ENCODE assay signal across 1 cellular context in genomic region chr15:72227192-72227586, GRCh38.
TF ChIP-seq lines count a peak whose summit lies in the region.

No MANE protein-coding gene starts in this region.

TF ChIP-seq in IMR-90, 13 proteins besides CTCF, POLR2A, EP300 and RAD21:
- TF ChIP-seq SMC3 (IDR thresholded peaks at IDR 0.05; ENCODE audit: low read depth, low read length) (no peak), FOS (IDR thresholded peaks at IDR 0.05; ENCODE audit: low read depth, low read length) (peak; percentile 72)
